In the genomic region with DNA sequence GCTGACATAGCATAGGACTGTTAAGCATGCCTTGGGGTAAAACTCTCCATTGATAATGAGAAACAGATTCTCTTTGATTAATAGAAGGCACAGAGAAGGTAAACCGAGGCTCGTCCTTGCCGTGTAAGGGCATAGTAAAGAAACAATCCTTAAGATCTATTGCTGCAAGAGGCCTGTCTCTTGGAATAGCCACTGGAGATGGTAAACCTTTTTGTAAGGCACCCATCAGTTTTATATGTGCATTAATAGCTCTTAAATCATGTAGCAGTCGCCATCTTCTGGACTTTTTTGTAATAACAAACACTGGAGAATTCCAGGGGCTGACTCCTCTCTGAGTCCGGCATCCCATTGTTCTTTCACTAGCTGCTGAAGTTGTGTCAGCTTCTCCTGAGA, we compare ENCODE assay signal across 8 cellular contexts. TPM values are rescaled to one million over a fixed set of nuclear protein-coding genes. Genes with fewer than 3 reads are reported as not detected.
DNase-seq lines count a peak whose midpoint lies in the region; TF ChIP-seq lines count a peak whose summit lies in the region.

No MANE protein-coding gene starts in this region.

- peaks cover 0 to 31% (median 28%) of the 10 kb centered on the region in 8 donors for H3K9me3 ChIP-seq in spleen

- H3K4me1 Mint-ChIP-seq in brain, result peaks cover 30% of the 10 kb centered on the region

- H3K4me3 ChIP-seq in AG04449 (ENCODE audit: low read depth, low read length) (no peak overlapping the region), GM12864 (ENCODE audit: low read depth, low read length) (no peak overlapping the region), spleen (no peak overlapping the region)
- no peak overlapping the region for H3K4me3 ChIP-seq in Jurkat, Clone E6-1 (ENCODE audit: low read length)

- peaks cover 0 to 6% (median 0%) of the 10 kb centered on the region in 7 donors for H3K27me3 ChIP-seq in spleen (replicated peaks in 1 of 7)

- 25 to 34% (median 31%) methylated on average over 5 of the region's 5 CpGs for WGBS in spleen, 5 donors

- CTCF ChIA-PET in AG04449 (lab: Yijun Ruan, JAX), result interaction anchor here (0.6 to 6.0 kb wide), 51 partner anchors 10 to 409 kb away, joined by 3 to 99 read pairs (median 4); a partner anchor contains a TSS

- peaks cover 0 to 6% (median 0%) of the 10 kb centered on the region in 6 donors for H3K4me1 ChIP-seq in spleen

- no peaks in the 10 kb centered on the region for H3K36me3 ChIP-seq in spleen

- no peak overlapping the region for H3K27ac ChIP-seq in spleen

- H3K36me3 Mint-ChIP-seq in brain, result peaks cover 6% of the 10 kb centered on the region

- DNase-seq in AG04449 (ENCODE audit: low read depth, low spot score) (peak; percentile 59), GM12864 (ENCODE audit: low read depth) (no peak), NOMO-1 (lab: John Stamatoyannopoulos, UW; ENCODE audit: unreplicated experiment in 2 of 2) (peak; percentile 15 to 29), iris pigment epithelial cell (ENCODE audit: low read depth) (peak; percentile 75), spleen (no peak), GM19240 (ENCODE audit: insufficient read length, low spot score) (no peak)
- DNase-seq in Jurkat, Clone E6-1 (ENCODE audit: low read depth, low spot score), result peak; percentile 56

- H3K27ac Mint-ChIP-seq in brain, result peak overlapping the region in 3 of 5 experiments; percentile 11 to 57 (median 31)

- H3K9me3 Mint-ChIP-seq in brain, result peaks cover 12 to 19% (median 16%) of the 10 kb centered on the region in 5 experiments

- TF ChIP-seq CTCF in AG04449 (IDR thresholded peaks at IDR 0.05; ENCODE audit: insufficient read depth, low read length, missing control alignments), result peak; percentile 35
- peak; percentile 58 for TF ChIP-seq CTCF in GM12864 (IDR thresholded peaks at IDR 0.05; ENCODE audit: low read depth, low read length, missing control alignments)
- TF ChIP-seq CTCF in brain (conservative IDR thresholded peaks at IDR 0.05), result peak; percentile 72 to 74
- TF ChIP-seq CTCF in spleen (IDR thresholded peaks at IDR 0.05 in 8 of 11, conservative IDR thresholded peaks at IDR 0.05 in 3 of 11), result peak in 10 of 11 experiments; percentile 9 to 73 (median 56)

- intact Hi-C loops in spleen (cut with DNase I; ENCODE audit: low total_unique reads), result loop anchor here (5.0 to 10.0 kb wide), 3 partner anchors 102 to 407 kb away; a partner anchor contains a TSS

- no peak for TF ChIP-seq POLR2A in spleen (IDR thresholded peaks at IDR 0.05)

- POLR2A ChIA-PET in AG04449 (lab: Yijun Ruan, JAX), result interaction anchor here (0.6 to 1.6 kb wide), 4 partner anchors 29 to 162 kb away, joined by 3 read pairs; a partner anchor contains a TSS

- H3K4me3 Mint-ChIP-seq in brain, result peak overlapping the region in 1 of 5 experiments; percentile 59

- H3K27me3 Mint-ChIP-seq in brain, result peaks cover 4% of the 10 kb centered on the region

RNA-seq across cellular contexts. Expression of a gene that starts 8.4 kb away (rescaled TPM):
- 41.2 TPM for polyA plus RNA-seq in Jurkat, Clone E6-1 (2012; ENCODE audit: insufficient read depth, insufficient read length)
- polyA plus RNA-seq in brain (ENCODE audit: insufficient read depth, low read depth, low replicate concordance), result 102 TPM
- total RNA-seq in spleen, result 10 to 100 TPM; 21.5 to 36.9 (median 26.7) TPM
- 10 to 100 TPM; 16.1 to 20.0 (median 19.4) TPM for polyA plus RNA-seq in spleen

RNA-seq across cellular contexts. Expression of a gene that starts 8.4 kb away (rescaled TPM):
- 26.4 TPM for polyA plus RNA-seq in Jurkat, Clone E6-1 (2012; ENCODE audit: insufficient read depth, insufficient read length)
- polyA plus RNA-seq in brain (ENCODE audit: insufficient read depth, low read depth, low replicate concordance) (10.2 TPM), spleen (1 to 10 TPM in 2 of 3 donors, under 1 TPM in 1; 0.85 to 2.9 (median 2.4) TPM)
- total RNA-seq in spleen, result 1 to 10 TPM; 1.4 to 3.9 (median 2.8) TPM

Comparison
In these comparisons a context has a peak if more than half of its experiments do, and no peak if none do; other contexts are left out.
1. DNase-seq: peak in AG04449 (single experiment), Jurkat, Clone E6-1 (single experiment), NOMO-1 (2 of 2) and iris pigment epithelial cell (single experiment); none in GM12864 (single experiment), spleen (single experiment) and GM19240 (single experiment).
2. Peak in every context shown above with its lines, with median percentiles within 50 percentile points of each other: CTCF ChIP-seq.